Comparison of ENCODE assay signal across 8 cellular contexts in the genomic region with DNA sequence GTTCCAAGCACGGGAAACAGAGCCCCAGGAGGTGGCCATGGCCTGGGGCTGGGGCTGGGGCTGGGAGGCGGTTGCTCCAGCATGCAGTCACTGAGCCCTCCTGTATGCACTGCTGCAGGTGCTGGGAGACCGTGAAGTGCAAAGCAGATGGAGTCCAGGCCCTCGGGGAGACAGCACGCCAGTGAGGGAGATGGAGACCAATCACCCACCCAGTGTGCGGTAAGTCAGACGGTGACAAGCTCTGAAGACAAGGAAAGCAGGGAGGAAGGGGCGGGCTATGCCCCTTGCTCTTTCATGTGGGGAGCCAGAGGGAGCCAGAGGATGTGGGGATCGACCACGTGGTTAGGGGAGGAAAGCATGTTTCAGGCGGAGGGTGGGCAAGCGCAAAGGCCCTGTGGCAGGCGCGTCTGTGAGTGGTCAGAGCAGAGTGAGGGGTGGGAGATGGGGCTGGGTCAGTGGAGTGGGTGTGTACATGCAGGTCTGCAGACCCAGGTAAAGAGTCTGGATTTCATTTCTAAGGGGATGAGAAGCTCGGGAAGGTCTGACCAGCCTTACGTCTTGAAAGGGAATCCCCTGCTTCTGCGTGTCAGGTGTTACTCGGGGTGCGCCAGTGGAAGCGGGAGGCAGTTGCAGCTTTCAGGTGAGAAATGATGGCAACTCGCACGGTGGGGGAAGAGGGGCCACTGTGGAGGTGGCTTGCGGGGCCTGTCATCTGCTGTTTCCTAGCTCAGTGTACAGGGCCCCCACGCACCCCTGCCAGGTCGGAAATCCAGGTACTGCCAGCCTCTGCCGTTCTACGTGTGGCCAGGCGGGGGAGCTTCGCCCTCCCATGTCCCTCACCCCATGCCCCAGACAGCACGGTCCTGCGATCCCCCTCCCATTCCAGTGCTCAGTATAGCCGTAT. TPM values are rescaled to one million over a fixed set of nuclear protein-coding genes. Genes with fewer than 3 reads are reported as not detected.
A peak's percentile ranks its signal among the peaks of the same experiment; 100 is the strongest.
DNase-seq lines count a peak whose midpoint lies in the region; ATAC-seq and TF ChIP-seq lines count a peak whose summit lies in the region.

No MANE protein-coding gene starts in this region.

- H3K4me1 ChIP-seq in esophagus muscularis mucosa (peaks cover 0 to 14% (median 8%) of the 10 kb centered on the region in 4 donors), psoas muscle (no peaks in the 10 kb centered on the region)

- H3K9me3 ChIP-seq in esophagus muscularis mucosa (no peaks in the 10 kb centered on the region), psoas muscle (no peaks in the 10 kb centered on the region)

- no peak for TF ChIP-seq EP300 in esophagus muscularis mucosa (IDR thresholded peaks at IDR 0.05)

- H3K27me3 ChIP-seq in esophagus muscularis mucosa (peaks cover 0 to 8% (median 0%) of the 10 kb centered on the region in 4 donors), psoas muscle (ENCODE audit: insufficient read depth in 3 of 3, low read length in 2 of 3) (no peaks in the 10 kb centered on the region)

- intact Hi-C loops in esophagus muscularis mucosa (cut with DNase I) (no loop called here), psoas muscle (cut with DNase I) (loop anchor here (5.0 to 10.0 kb wide), 4 partner anchors 163 to 290 kb away; a partner anchor contains a TSS)

- H3K27ac ChIP-seq in esophagus muscularis mucosa (replicated peaks in 1 of 4) (no peak overlapping the region), psoas muscle (no peak overlapping the region)

- no peaks in the 10 kb centered on the region for H3K36me3 ChIP-seq in esophagus muscularis mucosa
- H3K36me3 ChIP-seq in psoas muscle (ENCODE audit: insufficient read depth in 1 of 2, low read depth in 1 of 2): no peaks in the 10 kb centered on the region

- TF ChIP-seq CTCF in WI38 (IDR thresholded peaks at IDR 0.05; ENCODE audit: low read depth, low read length): peak; percentile 32; the same call in 1 of the 2 replicates
- peak; percentile 25 to 52 (median 27) for TF ChIP-seq CTCF in esophagus muscularis mucosa (IDR thresholded peaks at IDR 0.05)
- peak; percentile 28 for TF ChIP-seq CTCF in psoas muscle (IDR thresholded peaks at IDR 0.05)

- H3K4me3 ChIP-seq in WI38 (ENCODE audit: low read depth, low read length): no peak overlapping the region
- H3K4me3 ChIP-seq in esophagus muscularis mucosa: no peak overlapping the region
- H3K4me3 ChIP-seq in psoas muscle: no peak overlapping the region

- TF ChIP-seq POLR2A in esophagus muscularis mucosa (IDR thresholded peaks at IDR 0.05; ENCODE audit: low read depth): no peak

- WGBS in esophagus muscularis mucosa: 85% methylated on average over 28 of the region's 32 CpGs
- 85 to 87% (median 86%) methylated on average over 27 to 32 of the region's 32 CpGs for WGBS in psoas muscle, 3 donors

- peak; percentile 53 for DNase-seq in stimulated activated CD4-positive, alpha-beta T cell treated with anti-CD3 and anti-CD28 coated beads, Interleukin-15, amount 100 ng/mL, for 24 hours
- DNase-seq in stimulated activated CD4-positive, alpha-beta T cell treated with anti-CD3 and anti-CD28 coated beads, Interleukin-1b, Interleukin-23, amount 100 ng/mL, for 48 hours: no peak
- no peak for DNase-seq in esophagus muscularis mucosa (ENCODE audit: extremely low spot score)
- DNase-seq in psoas muscle: no peak

- ATAC-seq in psoas muscle (peak; percentile 54 to 80 (median 65)), GM21515 (IDR thresholded peaks at IDR 0.05; ENCODE audit: unreplicated experiment) (no peak), GM21360 (IDR thresholded peaks at IDR 0.05; ENCODE audit: unreplicated experiment) (no peak), HG02973 (IDR thresholded peaks at IDR 0.05; ENCODE audit: unreplicated experiment) (no peak)

RNA-seq across cellular contexts. Expression of a gene that starts 19.4 kb away (rescaled TPM):
- total RNA-seq in esophagus muscularis mucosa (1 to 10 TPM in 2 of 4 donors, not detected in 2; 1.7 to 4.6 TPM), psoas muscle (1 to 10 TPM in 1 of 4 donors, under 1 TPM in 1, not detected in 2; 0.27 to 1.3 TPM)
- 1 to 10 TPM in 1 of 3 donors, under 1 TPM in 2; 0.35 to 9.3 (median 0.96) TPM for polyA plus RNA-seq in psoas muscle

Comparison
In these comparisons a context has a peak if more than half of its experiments do, and no peak if none do; other contexts are left out.
1. ATAC-seq: peak in psoas muscle (4 of 4); none in GM21515 (single experiment), GM21360 (single experiment) and HG02973 (single experiment).
2. Peak in every context shown above with its lines, with median percentiles within 50 percentile points of each other: CTCF ChIP-seq.